In the genomic region with DNA sequence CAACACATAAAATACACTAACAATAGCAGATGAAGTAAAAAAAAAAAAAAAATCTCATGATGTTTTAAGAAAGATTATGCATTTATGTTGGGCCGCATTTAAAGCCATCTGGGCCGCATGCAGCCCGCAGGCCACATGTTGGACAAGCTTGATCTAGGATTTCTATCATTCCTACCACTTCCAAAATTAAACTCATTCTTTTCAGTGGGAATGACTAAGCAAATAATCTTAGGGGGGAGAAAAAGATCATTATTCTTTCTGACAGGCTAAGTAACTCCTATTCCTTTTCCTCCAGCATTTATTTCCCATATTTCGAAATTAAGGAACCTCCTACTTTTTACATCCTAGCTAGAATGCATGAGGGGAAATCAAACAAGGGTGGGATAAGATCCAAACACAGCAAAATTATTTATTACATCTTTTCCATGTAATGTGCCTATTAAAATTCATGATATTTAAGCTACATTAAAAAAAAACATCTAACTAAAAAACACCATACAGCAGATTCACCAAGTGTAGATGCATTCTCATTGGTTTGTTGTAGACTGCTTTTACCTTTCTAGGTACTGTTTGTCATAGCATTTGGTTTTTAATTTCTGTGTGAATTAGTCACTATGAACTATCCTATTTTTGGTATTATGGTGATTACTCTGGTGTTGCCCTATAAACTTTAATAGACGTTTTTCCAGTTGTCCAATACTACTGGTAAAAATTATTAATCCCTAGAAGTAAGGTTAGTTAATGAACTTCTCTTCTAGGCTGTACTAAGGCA, we compare ENCODE assay signal across 20 cellular contexts.
DNase-seq lines count a peak whose midpoint lies in the region; FAIRE-seq and TF ChIP-seq lines count a peak whose summit lies in the region.
"Had no signal": no experiment of that assay in that cellular context is flagged by ENCODE, and none has a peak within 500 bp of the region (broad histone marks: within the 10 kb centered on the region; RNA-seq: fewer than 3 reads in every experiment).

No MANE protein-coding gene starts in this region.

- H3K9me3 Mint-ChIP-seq in HFFc6 (no peaks in the 10 kb centered on the region), osteocyte (ENCODE audit: unreplicated experiment) (no peaks in the 10 kb centered on the region)
- H3K9me3 Mint-ChIP-seq: GM23338; naive thymus-derived CD8-positive, alpha-beta T cell; stimulated activated effector memory CD8-positive, alpha-beta T cell treated with anti-CD3 and anti-CD28 coated beads, Interleukin-12 subunit alpha, Interleukin-12 subunit beta, amount 100 ng/mL, for 72 hours had no signal

- H3K27ac Mint-ChIP-seq in HFFc6 (peak overlapping the region; percentile 38; the same call in 1 of the 2 replicates), osteocyte (ENCODE audit: unreplicated experiment) (peak overlapping the region; percentile 74)
- H3K27ac Mint-ChIP-seq: GM23338; stimulated activated effector memory CD8-positive, alpha-beta T cell treated with anti-CD3 and anti-CD28 coated beads, Interleukin-12 subunit alpha, Interleukin-12 subunit beta, amount 100 ng/mL, for 72 hours; T-helper 17 cell had no signal

- FAIRE-seq in endometrium (lab: Jason Lieb, UNC), result peak; percentile 70
- FAIRE-seq: K562 had no signal

- no peak overlapping the region for H3K4me3 Mint-ChIP-seq in HFFc6
- no peak overlapping the region for H3K4me3 Mint-ChIP-seq in osteocyte (ENCODE audit: unreplicated experiment)
- H3K4me3 Mint-ChIP-seq: GM23338; naive thymus-derived CD8-positive, alpha-beta T cell; stimulated activated effector memory CD8-positive, alpha-beta T cell treated with anti-CD3 and anti-CD28 coated beads, Interleukin-12 subunit alpha, Interleukin-12 subunit beta, amount 100 ng/mL, for 72 hours; T-helper 17 cell had no signal

- peaks cover 56% of the 10 kb centered on the region for H3K4me1 Mint-ChIP-seq in HFFc6 (ENCODE audit: low read depth)
- peaks cover 48% of the 10 kb centered on the region for H3K4me1 Mint-ChIP-seq in osteocyte (ENCODE audit: unreplicated experiment)
- H3K4me1 Mint-ChIP-seq: naive thymus-derived CD8-positive, alpha-beta T cell; stimulated activated effector memory CD8-positive, alpha-beta T cell treated with anti-CD3 and anti-CD28 coated beads, Interleukin-12 subunit alpha, Interleukin-12 subunit beta, amount 100 ng/mL, for 72 hours had no signal

- DNase-seq in AG20443 (ENCODE audit: low spot score) (peak; percentile 40), HFFc6 (no peak), osteocyte (ENCODE audit: extremely low spot score, unreplicated experiment) (no peak), activated gamma-delta T cell (lab: John Stamatoyannopoulos, UW) (no peak), GM13977 (ENCODE audit: low spot score) (no peak), T-helper 1 cell (no peak)
- DNase-seq: activated CD4-positive, alpha-beta T cell treated with anti-CD3 and anti-CD28 coated beads, Interleukin-2, amount 50 U/mL, for 1 hour; activated CD8-positive, alpha-beta memory T cell treated with anti-CD3 and anti-CD28 coated beads, Interleukin-2, amount 50 U/mL, for 48 hours; amniotic stem cell; central memory CD4-positive, alpha-beta T cell; MV-4-11; naive thymus-derived CD8-positive, alpha-beta T cell; NCI-H187 treated with DMSO at 0.1 percent for 48 hours; NCI-H2227 treated with DMSO at 0.1 percent for 48 hours; T-helper 17 cell; WERI-Rb-1 had no signal

- in situ Hi-C loops in GM13977 (cut with MboI; ENCODE audit: low pct_unique_long_range_greater_than_20kb, low sequenced_read_pairs, unreplicated experiment), result no loop called here

- H3K36me3 Mint-ChIP-seq in HFFc6 (ENCODE audit: low read depth) (no peaks in the 10 kb centered on the region), osteocyte (ENCODE audit: unreplicated experiment) (no peaks in the 10 kb centered on the region)
- H3K36me3 Mint-ChIP-seq: naive thymus-derived CD8-positive, alpha-beta T cell; stimulated activated effector memory CD8-positive, alpha-beta T cell treated with anti-CD3 and anti-CD28 coated beads, Interleukin-12 subunit alpha, Interleukin-12 subunit beta, amount 100 ng/mL, for 72 hours had no signal

- H3K27me3 Mint-ChIP-seq in HFFc6 (ENCODE audit: insufficient read depth), result peaks cover 5% of the 10 kb centered on the region; the same call in 1 of the 2 replicates
- H3K27me3 Mint-ChIP-seq in osteocyte (ENCODE audit: unreplicated experiment), result no peaks in the 10 kb centered on the region

- TF ChIP-seq CTCF in HFFc6 (IDR thresholded peaks at IDR 0.05), result no peak
- TF ChIP-seq CTCF in osteocyte (IDR thresholded peaks at IDR 0.05), result no peak
- TF ChIP-seq CTCF in GM13977 (IDR thresholded peaks at IDR 0.05; ENCODE audit: extremely low read depth, insufficient read depth, missing control alignments), result no peak
